In genomic region chr16:58198022-58198683, GRCh38 we compare ENCODE assay signal across 8 cellular contexts. TPM values are rescaled to one million over a fixed set of nuclear protein-coding genes. Genes with fewer than 3 reads are reported as not detected.
DNase-seq lines count a peak whose midpoint lies in the region; ATAC-seq and TF ChIP-seq lines count a peak whose summit lies in the region.

TSS of gene CSNK2A2 (minus strand) at chr16:58198106. CDS start at chr16:58197736, 370 bp downstream.

- peak within 1 kb of the TSS; percentile 89 for H3K4me3 Mint-ChIP-seq in nephron progenitor cell
- peak within 1 kb of the TSS; percentile 92 for H3K4me3 Mint-ChIP-seq in stimulated activated naive CD8-positive, alpha-beta T cell treated with anti-CD3 and anti-CD28 coated beads, Interleukin-15, Interleukin-2, amounts not matched to agents 100 ng/mL and 50 ng/mL, for 24 hours

- H3K9ac ChIP-seq in HUES48 (ENCODE audit: low read depth, low read length), result peak within 1 kb of the TSS; percentile 69

- H3K4me1 Mint-ChIP-seq in nephron progenitor cell, result peaks cover 26% of the 10 kb centered on the region
- H3K4me1 Mint-ChIP-seq in stimulated activated naive CD8-positive, alpha-beta T cell treated with anti-CD3 and anti-CD28 coated beads, Interleukin-15, Interleukin-2, amounts not matched to agents 100 ng/mL and 50 ng/mL, for 24 hours (ENCODE audit: low read depth), result peaks cover 46% of the 10 kb centered on the region

- DNase-seq in D341Med (ENCODE audit: low spot score), result peak; percentile 97
- DNase-seq in RPMI7951 (ENCODE audit: low read depth), result peak; percentile 77
- peak; percentile 65 for DNase-seq in activated T-helper 9 cell treated with anti-CD3 and anti-CD28 coated beads, Interleukin-2, amount 50 U/mL, for 16 hours (ENCODE audit: low read depth)
- DNase-seq in fibroblast of pulmonary artery (ENCODE audit: low read depth), result peak; percentile 68
- peak; percentile 76 for DNase-seq in nephron progenitor cell

- H3K9me3 ChIP-seq in HUES48 (ENCODE audit: control insufficient read depth, insufficient read depth, low read length), result no peaks in the 10 kb centered on the region

- H3K27me3 Mint-ChIP-seq in nephron progenitor cell (ENCODE audit: low read depth, poor library complexity), result peaks cover 39% of the 10 kb centered on the region
- peaks cover 22% of the 10 kb centered on the region for H3K27me3 Mint-ChIP-seq in stimulated activated naive CD8-positive, alpha-beta T cell treated with anti-CD3 and anti-CD28 coated beads, Interleukin-15, Interleukin-2, amounts not matched to agents 100 ng/mL and 50 ng/mL, for 24 hours

- H3K9me3 Mint-ChIP-seq in nephron progenitor cell, result no peaks in the 10 kb centered on the region
- no peaks in the 10 kb centered on the region for H3K9me3 Mint-ChIP-seq in stimulated activated naive CD8-positive, alpha-beta T cell treated with anti-CD3 and anti-CD28 coated beads, Interleukin-15, Interleukin-2, amounts not matched to agents 100 ng/mL and 50 ng/mL, for 24 hours

- peaks cover 33% of the 10 kb centered on the region for H3K36me3 ChIP-seq in HUES48 (ENCODE audit: control insufficient read depth, insufficient read depth, low read length)

- H3K4me3 ChIP-seq in HUES48 (ENCODE audit: low read depth, low read length) (peak within 1 kb of the TSS; percentile 88), fibroblast of pulmonary artery (replicated peaks; ENCODE audit: low read depth, low read length) (peak within 1 kb of the TSS; percentile 82)

- ATAC-seq in GM21381 (IDR thresholded peaks at IDR 0.05; ENCODE audit: unreplicated experiment), result peak; percentile 93

- H3K27me3 ChIP-seq in HUES48 (ENCODE audit: control insufficient read depth, insufficient read depth, low read length), result peaks cover 8% of the 10 kb centered on the region; the same call in 1 of the 2 replicates

- no peak within 1 kb of the TSS for H3K27ac ChIP-seq in HUES48 (ENCODE audit: low read depth, low read length)

- H3K36me3 Mint-ChIP-seq in nephron progenitor cell (ENCODE audit: low read depth), result peaks cover 27% of the 10 kb centered on the region
- H3K36me3 Mint-ChIP-seq in stimulated activated naive CD8-positive, alpha-beta T cell treated with anti-CD3 and anti-CD28 coated beads, Interleukin-15, Interleukin-2, amounts not matched to agents 100 ng/mL and 50 ng/mL, for 24 hours (ENCODE audit: low read depth), result peaks cover 38% of the 10 kb centered on the region

- TF ChIP-seq CTCF in fibroblast of pulmonary artery (IDR thresholded peaks at IDR 0.05; ENCODE audit: low read length, missing control alignments) (no peak), nephron progenitor cell (IDR thresholded peaks at IDR 0.05) (no peak)

- peaks cover 9% of the 10 kb centered on the region for H3K4me1 ChIP-seq in HUES48 (ENCODE audit: control insufficient read depth, insufficient read depth, low read length)

- H3K27ac Mint-ChIP-seq in nephron progenitor cell, result peak within 1 kb of the TSS; percentile 31
- peak within 1 kb of the TSS; percentile 91 for H3K27ac Mint-ChIP-seq in stimulated activated naive CD8-positive, alpha-beta T cell treated with anti-CD3 and anti-CD28 coated beads, Interleukin-15, Interleukin-2, amounts not matched to agents 100 ng/mL and 50 ng/mL, for 24 hours

RNA-seq across cellular contexts. Expression of gene CSNK2A2, which starts in this region (rescaled TPM):
- 15.6 and 15.8 TPM in 2 replicates for total RNA-seq in RPMI7951 (2014; rRNA removed; shearing (Covaris generic))
